2 cellular contexts compared by ENCODE assay signal in genomic region chr1:89069955-89070354, GRCh38.
TF ChIP-seq lines count a peak whose summit lies in the region.

No MANE protein-coding gene starts in this region.

TF ChIP-seq in liver, 16 proteins besides CTCF, POLR2A, EP300 and RAD21:
- TF ChIP-seq SP1 (IDR thresholded peaks at IDR 0.05) (no peak), YY1 (IDR thresholded peaks at IDR 0.05) (peak; percentile 45), TAF1 (conservative IDR thresholded peaks at IDR 0.05) (no peak)
TF ChIP-seq in liver: peak in this region for 1.

TF ChIP-seq in HepG2, 621 proteins besides CTCF, POLR2A, EP300 and RAD21:
- TF ChIP-seq ZNF740 (CRISPR knock-in tag; IDR thresholded peaks at IDR 0.05), result no peak
- TF ChIP-seq TRIM24 (CRISPR knock-in tag; IDR thresholded peaks at IDR 0.05), result no peak
- no peak for TF ChIP-seq PBX3 (CRISPR knock-in tag; IDR thresholded peaks at IDR 0.05; ENCODE audit: borderline replicate concordance)
- no peak for TF ChIP-seq RELA (CRISPR knock-in tag; IDR thresholded peaks at IDR 0.05)
- TF ChIP-seq PCBP2 (optimal IDR thresholded peaks at IDR 0.05; ENCODE audit: low read depth, low read length, poor library complexity, severe bottlenecking), result no peak
- no peak for TF ChIP-seq TRIM22 (IDR thresholded peaks at IDR 0.05)
- TF ChIP-seq ZNF598 (CRISPR knock-in tag; IDR thresholded peaks at IDR 0.05; ENCODE audit: borderline replicate concordance), result no peak
- no peak for TF ChIP-seq DNMT3B (CRISPR knock-in tag; conservative IDR thresholded peaks at IDR 0.05)
- TF ChIP-seq HNRNPH1 (optimal IDR thresholded peaks at IDR 0.05; ENCODE audit: low read depth, low read length), result no peak
- no peak for TF ChIP-seq SNRNP70 (IDR thresholded peaks at IDR 0.05; ENCODE audit: low read depth, low read length)
- no peak for TF ChIP-seq MYPOP (CRISPR knock-in tag; IDR thresholded peaks at IDR 0.05)
- no peak for TF ChIP-seq ZNF567 (CRISPR knock-in tag; IDR thresholded peaks at IDR 0.05; ENCODE audit: borderline replicate concordance)
- no peak for TF ChIP-seq PPARG (CRISPR knock-in tag; conservative IDR thresholded peaks at IDR 0.05)
- no peak for TF ChIP-seq NFAT5 (CRISPR knock-in tag; IDR thresholded peaks at IDR 0.05)
- no peak for TF ChIP-seq BRCA1 (CRISPR knock-in tag; IDR thresholded peaks at IDR 0.05)
- TF ChIP-seq HDAC2 (CRISPR knock-in tag; IDR thresholded peaks at IDR 0.05), result no peak
- TF ChIP-seq SUZ12 (IDR thresholded peaks at IDR 0.05; ENCODE audit: low read depth, low read length), result no peak
- no peak for TF ChIP-seq NCOA2 (CRISPR knock-in tag; IDR thresholded peaks at IDR 0.05)
